ENCODE assay signal across 1 cellular context in genomic region chr19:20453424-20453938, GRCh38.
TF ChIP-seq lines count a peak whose summit lies in the region.

No MANE protein-coding gene starts in this region.

TF ChIP-seq in H1, 55 proteins besides CTCF, POLR2A, EP300 and RAD21:
- TF ChIP-seq SRF (IDR thresholded peaks at IDR 0.05; ENCODE audit: low read depth, low read length) (no peak), SP4 (IDR thresholded peaks at IDR 0.05; ENCODE audit: low read length) (no peak), BACH1 (IDR thresholded peaks at IDR 0.05; ENCODE audit: low read length) (no peak), RNF2 (IDR thresholded peaks at IDR 0.05; ENCODE audit: borderline replicate concordance, low read depth, low read length, missing control alignments, poor library complexity, severe bottlenecking) (no peak), CHD2 (IDR thresholded peaks at IDR 0.05; ENCODE audit: low read length) (no peak), PHF8 (conservative IDR thresholded peaks at IDR 0.05; ENCODE audit: low read depth, low read length) (no peak), KDM4A (IDR thresholded peaks at IDR 0.05; ENCODE audit: low read depth, low read length, severe bottlenecking) (no peak), SP1 (IDR thresholded peaks at IDR 0.05; ENCODE audit: low read depth, low read length) (no peak), CHD7 (IDR thresholded peaks at IDR 0.05; ENCODE audit: insufficient replicate concordance, low read length) (no peak), MAFK (IDR thresholded peaks at IDR 0.05; ENCODE audit: low read depth, low read length) (no peak)
